1 cellular context compared by ENCODE assay signal in genomic region chr18:45497595-45498269, GRCh38.
TF ChIP-seq lines count a peak whose summit lies in the region.

No MANE protein-coding gene starts in this region.

TF ChIP-seq in GM23338, 12 proteins besides CTCF, POLR2A, EP300 and RAD21 (continued from another document):
- TF ChIP-seq, protein P1, sequence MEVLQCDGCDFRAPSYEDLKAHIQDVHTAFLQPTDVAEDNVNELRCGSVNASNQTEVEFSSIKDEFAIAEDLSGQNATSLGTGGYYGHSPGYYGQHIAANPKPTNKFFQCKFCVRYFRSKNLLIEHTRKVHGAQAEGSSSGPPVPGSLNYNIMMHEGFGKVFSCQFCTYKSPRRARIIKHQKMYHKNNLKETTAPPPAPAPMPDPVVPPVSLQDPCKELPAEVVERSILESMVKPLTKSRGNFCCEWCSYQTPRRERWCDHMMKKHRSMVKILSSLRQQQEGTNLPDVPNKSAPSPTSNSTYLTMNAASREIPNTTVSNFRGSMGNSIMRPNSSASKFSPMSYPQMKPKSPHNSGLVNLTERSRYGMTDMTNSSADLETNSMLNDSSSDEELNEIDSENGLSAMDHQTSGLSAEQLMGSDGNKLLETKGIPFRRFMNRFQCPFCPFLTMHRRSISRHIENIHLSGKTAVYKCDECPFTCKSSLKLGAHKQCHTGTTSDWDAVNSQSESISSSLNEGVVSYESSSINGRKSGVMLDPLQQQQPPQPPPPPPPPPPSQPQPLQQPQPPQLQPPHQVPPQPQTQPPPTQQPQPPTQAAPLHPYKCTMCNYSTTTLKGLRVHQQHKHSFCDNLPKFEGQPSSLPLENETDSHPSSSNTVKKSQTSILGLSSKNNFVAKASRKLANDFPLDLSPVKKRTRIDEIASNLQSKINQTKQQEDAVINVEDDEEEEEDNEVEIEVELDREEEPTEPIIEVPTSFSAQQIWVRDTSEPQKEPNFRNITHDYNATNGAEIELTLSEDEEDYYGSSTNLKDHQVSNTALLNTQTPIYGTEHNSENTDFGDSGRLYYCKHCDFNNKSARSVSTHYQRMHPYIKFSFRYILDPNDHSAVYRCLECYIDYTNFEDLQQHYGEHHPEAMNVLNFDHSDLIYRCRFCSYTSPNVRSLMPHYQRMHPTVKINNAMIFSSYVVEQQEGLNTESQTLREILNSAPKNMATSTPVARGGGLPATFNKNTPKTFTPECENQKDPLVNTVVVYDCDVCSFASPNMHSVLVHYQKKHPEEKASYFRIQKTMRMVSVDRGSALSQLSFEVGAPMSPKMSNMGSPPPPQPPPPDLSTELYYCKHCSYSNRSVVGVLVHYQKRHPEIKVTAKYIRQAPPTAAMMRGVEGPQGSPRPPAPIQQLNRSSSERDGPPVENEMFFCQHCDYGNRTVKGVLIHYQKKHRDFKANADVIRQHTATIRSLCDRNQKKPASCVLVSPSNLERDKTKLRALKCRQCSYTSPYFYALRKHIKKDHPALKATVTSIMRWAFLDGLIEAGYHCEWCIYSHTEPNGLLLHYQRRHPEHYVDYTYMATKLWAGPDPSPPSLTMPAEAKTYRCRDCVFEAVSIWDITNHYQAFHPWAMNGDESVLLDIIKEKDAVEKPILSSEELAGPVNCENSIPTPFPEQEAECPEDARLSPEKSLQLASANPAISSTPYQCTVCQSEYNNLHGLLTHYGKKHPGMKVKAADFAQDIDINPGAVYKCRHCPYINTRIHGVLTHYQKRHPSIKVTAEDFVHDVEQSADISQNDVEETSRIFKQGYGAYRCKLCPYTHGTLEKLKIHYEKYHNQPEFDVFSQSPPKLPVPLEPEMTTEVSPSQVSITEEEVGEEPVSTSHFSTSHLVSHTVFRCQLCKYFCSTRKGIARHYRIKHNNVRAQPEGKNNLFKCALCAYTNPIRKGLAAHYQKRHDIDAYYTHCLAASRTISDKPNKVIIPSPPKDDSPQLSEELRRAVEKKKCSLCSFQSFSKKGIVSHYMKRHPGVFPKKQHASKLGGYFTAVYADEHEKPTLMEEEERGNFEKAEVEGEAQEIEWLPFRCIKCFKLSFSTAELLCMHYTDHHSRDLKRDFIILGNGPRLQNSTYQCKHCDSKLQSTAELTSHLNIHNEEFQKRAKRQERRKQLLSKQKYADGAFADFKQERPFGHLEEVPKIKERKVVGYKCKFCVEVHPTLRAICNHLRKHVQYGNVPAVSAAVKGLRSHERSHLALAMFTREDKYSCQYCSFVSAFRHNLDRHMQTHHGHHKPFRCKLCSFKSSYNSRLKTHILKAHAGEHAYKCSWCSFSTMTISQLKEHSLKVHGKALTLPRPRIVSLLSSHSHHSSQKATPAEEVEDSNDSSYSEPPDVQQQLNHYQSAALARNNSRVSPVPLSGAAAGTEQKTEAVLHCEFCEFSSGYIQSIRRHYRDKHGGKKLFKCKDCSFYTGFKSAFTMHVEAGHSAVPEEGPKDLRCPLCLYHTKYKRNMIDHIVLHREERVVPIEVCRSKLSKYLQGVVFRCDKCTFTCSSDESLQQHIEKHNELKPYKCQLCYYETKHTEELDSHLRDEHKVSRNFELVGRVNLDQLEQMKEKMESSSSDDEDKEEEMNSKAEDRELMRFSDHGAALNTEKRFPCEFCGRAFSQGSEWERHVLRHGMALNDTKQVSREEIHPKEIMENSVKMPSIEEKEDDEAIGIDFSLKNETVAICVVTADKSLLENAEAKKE (CRISPR knock-in tag; IDR thresholded peaks at IDR 0.05), result no peak
